Comparison of ENCODE assay signal across 23 cellular contexts in the genomic region with DNA sequence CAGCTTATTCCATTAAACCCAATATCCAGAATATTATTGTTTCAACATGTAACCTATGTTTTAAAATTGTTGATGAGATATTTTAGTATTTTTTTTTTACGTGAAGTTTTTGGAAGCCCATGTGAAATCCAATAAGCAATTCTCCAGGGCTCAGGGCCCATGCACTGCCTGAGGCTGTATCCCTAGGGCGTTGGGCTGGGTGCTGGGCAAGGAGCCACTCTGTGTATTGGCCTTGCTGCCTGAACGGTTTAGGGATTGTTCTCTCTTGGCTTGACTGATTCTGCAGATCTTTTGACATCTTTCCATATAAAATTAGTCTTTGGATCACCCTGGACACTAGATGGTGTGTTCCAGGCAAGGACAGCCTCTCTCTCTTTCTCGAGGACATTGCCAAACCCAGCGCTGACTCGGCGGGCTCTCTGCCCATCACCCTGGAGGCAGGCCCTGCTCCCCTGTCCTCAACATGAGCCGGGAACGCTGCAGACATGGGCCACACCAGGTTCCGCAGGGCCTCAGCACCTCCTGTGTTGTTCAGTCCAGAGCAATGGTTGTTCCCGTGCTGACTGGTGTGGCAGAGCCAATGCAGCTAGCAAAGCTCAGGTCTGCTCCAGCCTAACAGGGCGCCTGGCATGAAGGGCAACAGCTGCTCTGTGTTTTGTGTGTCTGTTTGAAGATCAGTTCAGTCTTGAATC.
DNase-seq lines count a peak whose midpoint lies in the region; ATAC-seq and TF ChIP-seq lines count a peak whose summit lies in the region.
"Had no signal": no experiment of that assay in that cellular context is flagged by ENCODE, and none has a peak within 500 bp of the region (broad histone marks: within the 10 kb centered on the region; RNA-seq: fewer than 3 reads in every experiment).

No MANE protein-coding gene starts in this region.

- H3K4me1 Mint-ChIP-seq in Calu3 (ENCODE audit: low read depth, unreplicated experiment), result no peaks in the 10 kb centered on the region
- H3K4me1 Mint-ChIP-seq: IgD-negative memory B cell had no signal

- no peak overlapping the region for H3K4me3 ChIP-seq in smooth muscle cell
- H3K4me3 ChIP-seq: esophagus muscularis mucosa had no signal

- intact Hi-C loops in Calu3 (cut with micrococcal nuclease; ENCODE audit: unreplicated experiment), result no loop called here

- BruUV-seq in Calu3 (replicated peaks; lab: Mats Ljungman, UMichigan), result no TSS peak

- no peaks in the 10 kb centered on the region for H3K9me3 ChIP-seq in smooth muscle cell (replicated peaks; ENCODE audit: low read depth)
- H3K9me3 ChIP-seq: esophagus muscularis mucosa had no signal

- H3F3A ChIP-seq in smooth muscle cell (ENCODE audit: low read depth), result peaks cover 26% of the 10 kb centered on the region

- peaks cover 5% of the 10 kb centered on the region for H3K4me1 ChIP-seq in smooth muscle cell (ENCODE audit: low read depth)

- 87% methylated on average over 12 of the region's 12 CpGs for WGBS in smooth muscle cell (ENCODE audit: low lambda C conversion rate)

- no peak overlapping the region for H3K9ac ChIP-seq in smooth muscle cell (ENCODE audit: low read depth)

- H3K4me2 ChIP-seq in smooth muscle cell, result no peak overlapping the region

- H2AFZ ChIP-seq in smooth muscle cell (ENCODE audit: low read depth), result no peak overlapping the region

- H3K4me3 Mint-ChIP-seq in Calu3 (ENCODE audit: low read depth, unreplicated experiment), result no peak overlapping the region
- H3K4me3 Mint-ChIP-seq: activated CD4-positive, alpha-beta memory T cell treated with anti-CD3 and anti-CD28 coated beads for 36 hours; activated naive CD4-positive, alpha-beta T cell treated with anti-CD3 and anti-CD28 coated beads, Interleukin-2, amount 50 U/mL, for 24 hours; IgD-negative memory B cell; mesothelial cell of epicardium; neural crest cell; stimulated activated naive CD8-positive, alpha-beta T cell treated with anti-CD3 and anti-CD28 coated beads, Interleukin-15, Interleukin-2, amounts not matched to agents 100 ng/mL and 50 ng/mL, for 24 hours had no signal

- no peak overlapping the region for H3K27ac Mint-ChIP-seq in Calu3 (ENCODE audit: unreplicated experiment)
- H3K27ac Mint-ChIP-seq: activated CD4-positive, alpha-beta memory T cell treated with anti-CD3 and anti-CD28 coated beads for 36 hours; activated naive CD4-positive, alpha-beta T cell treated with anti-CD3 and anti-CD28 coated beads, Interleukin-2, amount 50 U/mL, for 24 hours; IgD-negative memory B cell; mesothelial cell of epicardium; stimulated activated naive CD8-positive, alpha-beta T cell treated with anti-CD3 and anti-CD28 coated beads, Interleukin-15, Interleukin-2, amounts not matched to agents 100 ng/mL and 50 ng/mL, for 24 hours had no signal

- H3K36me3 ChIP-seq in smooth muscle cell (ENCODE audit: low read depth), result no peaks in the 10 kb centered on the region
- H3K36me3 ChIP-seq: brain microvascular endothelial cell, WERI-Rb-1 had no signal

- H3K27me3 ChIP-seq in smooth muscle cell (ENCODE audit: low read depth), result no peaks in the 10 kb centered on the region
- H3K27me3 ChIP-seq: brain microvascular endothelial cell, esophagus muscularis mucosa had no signal

- DNase-seq in NCI-H1694 (lab: John Stamatoyannopoulos, UW) (peak; percentile 79), left lobe of liver (ENCODE audit: low spot score) (no peak), activated gamma-delta T cell treated with Interleukin-2 at 50 U/mL for 16 hours (no peak), HK-2 (ENCODE audit: unreplicated experiment) (no peak), Calu3 (no peak), smooth muscle cell (lab: John Stamatoyannopoulos, UW; ENCODE audit: unreplicated experiment) (no peak)
- DNase-seq: activated CD4-positive, alpha-beta memory T cell treated with anti-CD3 and anti-CD28 coated beads for 36 hours; activated T-cell treated with anti-CD3 and anti-CD28 coated beads, Interleukin-2, amount 50 U/mL, for 1 hour; brain microvascular endothelial cell; EL; H7; NCI-H2029 treated with DMSO at 0.1 percent for 48 hours; NCI-H510A; T-helper 1 cell; WERI-Rb-1 had no signal

- peaks cover 81% of the 10 kb centered on the region for H3K27me3 Mint-ChIP-seq in Calu3 (ENCODE audit: unreplicated experiment)
- H3K27me3 Mint-ChIP-seq: activated CD4-positive, alpha-beta memory T cell treated with anti-CD3 and anti-CD28 coated beads for 36 hours; activated naive CD4-positive, alpha-beta T cell treated with anti-CD3 and anti-CD28 coated beads, Interleukin-2, amount 50 U/mL, for 24 hours; stimulated activated naive CD8-positive, alpha-beta T cell treated with anti-CD3 and anti-CD28 coated beads, Interleukin-15, Interleukin-2, amounts not matched to agents 100 ng/mL and 50 ng/mL, for 24 hours had no signal

- peak; percentile 35 for ATAC-seq in left lobe of liver

- H3K27ac ChIP-seq in cingulate gyrus (ENCODE audit: low read depth, low read length) (peak overlapping the region; percentile 39), temporal lobe (ENCODE audit: low read depth, low read length) (peak overlapping the region; percentile 33), smooth muscle cell (ENCODE audit: low read depth) (no peak overlapping the region)
- H3K27ac ChIP-seq: brain microvascular endothelial cell, esophagus muscularis mucosa, WERI-Rb-1 had no signal

- CTCF ChIA-PET in Calu3 (lab: Charles Lee), result no interaction called here

- no peaks in the 10 kb centered on the region for H4K20me1 ChIP-seq in smooth muscle cell (ENCODE audit: low read depth)

- H3K79me2 ChIP-seq in smooth muscle cell (ENCODE audit: low read depth), result no peaks in the 10 kb centered on the region

- no peaks in the 10 kb centered on the region for H3K9me3 Mint-ChIP-seq in Calu3 (ENCODE audit: low read depth, unreplicated experiment)
- H3K9me3 Mint-ChIP-seq: activated CD4-positive, alpha-beta memory T cell treated with anti-CD3 and anti-CD28 coated beads for 36 hours; activated naive CD4-positive, alpha-beta T cell treated with anti-CD3 and anti-CD28 coated beads, Interleukin-2, amount 50 U/mL, for 24 hours; stimulated activated naive CD8-positive, alpha-beta T cell treated with anti-CD3 and anti-CD28 coated beads, Interleukin-15, Interleukin-2, amounts not matched to agents 100 ng/mL and 50 ng/mL, for 24 hours had no signal

- TF ChIP-seq CTCF in Calu3 (IDR thresholded peaks at IDR 0.05; ENCODE audit: unreplicated experiment) (no peak), smooth muscle cell (IDR thresholded peaks at IDR 0.05; ENCODE audit: borderline replicate concordance, insufficient read depth, poor library complexity, severe bottlenecking) (no peak)

- no peaks in the 10 kb centered on the region for H3K36me3 Mint-ChIP-seq in Calu3 (ENCODE audit: insufficient read depth, unreplicated experiment)
- H3K36me3 Mint-ChIP-seq: activated CD4-positive, alpha-beta memory T cell treated with anti-CD3 and anti-CD28 coated beads for 36 hours; activated naive CD4-positive, alpha-beta T cell treated with anti-CD3 and anti-CD28 coated beads, Interleukin-2, amount 50 U/mL, for 24 hours; IgD-negative memory B cell; mesothelial cell of epicardium had no signal
